Comparison of ENCODE assay signal across 20 cellular contexts in genomic region chr10:33209777-33210176, GRCh38.
"Had no signal": no experiment of that assay in that cellular context is flagged by ENCODE, and none has a peak within 500 bp of the region (broad histone marks: within the 10 kb centered on the region; RNA-seq: fewer than 3 reads in every experiment).

No MANE protein-coding gene starts in this region.

- H3K4me3 ChIP-seq: hepatocyte, lung, psoas muscle, spleen, tibial nerve, upper lobe of right lung, vagina had no signal

- H3K9me3 ChIP-seq: psoas muscle, spleen, tibial nerve, upper lobe of right lung, vagina had no signal

- H3K4me1 ChIP-seq: foreskin keratinocyte had no signal

- ATAC-seq: effector memory CD8-positive, alpha-beta T cell; foreskin keratinocyte; left cardiac atrium; left ventricle myocardium superior; naive thymus-derived CD4-positive, alpha-beta T cell; psoas muscle; sciatic nerve; stimulated activated memory B cell treated with anti-CD40 and anti-IgM and Interleukin-4, amounts not matched to agents 10 μg/mL and 1 μg/mL and 100 μg/mL, for 72 hours; upper lobe of right lung had no signal

- H3K27ac ChIP-seq: foreskin keratinocyte, hepatocyte, psoas muscle, tibial nerve, upper lobe of right lung, vagina had no signal

- H3K4me2 ChIP-seq: hepatocyte had no signal

- H3K27me3 ChIP-seq: foreskin keratinocyte, hepatocyte, spleen, tibial nerve, upper lobe of right lung, vagina had no signal

- DNase-seq: effector memory CD8-positive, alpha-beta T cell; erythroblast; foreskin keratinocyte; kidney; left cardiac atrium; left ventricle myocardium superior; naive thymus-derived CD4-positive, alpha-beta T cell; nephron progenitor cell; psoas muscle; spleen; stimulated activated CD4-positive, alpha-beta T cell treated with anti-CD3 and anti-CD28 coated beads, Interleukin-15, amount 100 ng/mL, for 24 hours; stimulated activated CD4-positive, alpha-beta T cell treated with anti-CD3 and anti-CD28 coated beads, Interleukin-1b, Interleukin-23, amount 100 ng/mL, for 48 hours; stimulated activated CD4-positive, alpha-beta T cell treated with anti-CD3 and anti-CD28 coated beads, Interleukin-4, amount 100 ng/mL, for 24 hours; upper lobe of right lung had no signal

- H2AFZ ChIP-seq: hepatocyte had no signal
